Comparison of ENCODE assay signal across 21 cellular contexts in the genomic region with DNA sequence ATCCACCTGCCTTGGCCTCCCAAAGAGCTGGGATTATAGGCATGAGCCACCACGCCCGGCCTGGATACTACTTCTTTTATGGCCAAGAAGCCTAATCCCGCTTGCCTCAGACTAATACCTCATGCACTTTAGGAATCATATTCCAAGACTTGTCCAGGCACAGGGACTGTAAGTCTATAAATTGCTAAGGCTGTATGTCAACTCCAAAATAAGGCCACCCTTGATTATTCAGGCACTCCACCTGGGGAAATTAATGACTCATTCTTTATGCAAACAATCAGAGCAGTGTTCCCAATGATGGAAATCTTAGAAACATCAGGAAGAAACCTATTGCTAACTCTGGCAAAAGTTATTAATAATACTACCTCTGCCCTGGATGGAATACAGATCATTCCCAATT.
"Had no signal": no experiment of that assay in that cellular context is flagged by ENCODE, and none has a peak within 500 bp of the region (broad histone marks: within the 10 kb centered on the region; RNA-seq: fewer than 3 reads in every experiment).

No MANE protein-coding gene starts in this region.

- H3K9me3 ChIP-seq: esophagus squamous epithelium, sigmoid colon, tibial artery, upper lobe of right lung had no signal

- DNase-seq: activated CD4-positive, alpha-beta T cell treated with anti-CD3 and anti-CD28 coated beads for 1 hour; activated CD8-positive, alpha-beta memory T cell treated with anti-CD3 and anti-CD28 coated beads, Interleukin-2, amount 10 ng/mL, durations not matched to agents 7 days and 5 days; activated CD8-positive, alpha-beta T cell treated with anti-CD3 and anti-CD28 coated beads, Interleukin-2, amount 10 ng/mL, durations not matched to agents 7 days and 5 days; activated naive CD4-positive, alpha-beta T cell; activated T-cell treated with anti-CD3 and anti-CD28 coated beads for 4 hours; activated T-cell treated with anti-CD3 and anti-CD28 coated beads, Interleukin-2, amount 50 U/mL, for 72 hours; cortex of kidney; esophagus squamous epithelium; left ventricle myocardium superior; retina; sigmoid colon; small intestine; stimulated activated CD4-positive, alpha-beta T cell treated with anti-CD3 and anti-CD28 coated beads, Interleukin-4, amount 100 ng/mL, for 24 hours; stimulated activated naive CD8-positive, alpha-beta T cell treated with anti-CD3 and anti-CD28 coated beads, Interleukin-15, amount 100 ng/mL, for 72 hours; T-helper 17 cell; T1000; tibial artery; upper lobe of right lung had no signal

- H3K4me3 ChIP-seq: cardiac muscle cell, esophagus squamous epithelium, sigmoid colon, tibial artery, upper lobe of right lung had no signal

- H3K27me3 ChIP-seq: cardiac muscle cell, sigmoid colon, tibial artery, upper lobe of right lung had no signal

- FAIRE-seq: endothelial cell of umbilical vein, frontal cortex, small intestine had no signal

- H3K36me3 ChIP-seq: cardiac muscle cell, esophagus squamous epithelium, sigmoid colon, tibial artery, upper lobe of right lung had no signal

- H3K4me1 ChIP-seq: esophagus squamous epithelium, sigmoid colon, tibial artery, upper lobe of right lung had no signal

- H3K27ac ChIP-seq: cardiac muscle cell, esophagus squamous epithelium, sigmoid colon, tibial artery, upper lobe of right lung had no signal
